Comparison of ENCODE assay signal across 2 cellular contexts in genomic region chr12:123923927-123924326, GRCh38.
TF ChIP-seq lines count a peak whose summit lies in the region.

No MANE protein-coding gene starts in this region.

TF ChIP-seq in IMR-90, 13 proteins besides CTCF, POLR2A, EP300 and RAD21:
- no peak for TF ChIP-seq SMC3 (IDR thresholded peaks at IDR 0.05; ENCODE audit: low read depth, low read length)
- TF ChIP-seq, protein P1, sequence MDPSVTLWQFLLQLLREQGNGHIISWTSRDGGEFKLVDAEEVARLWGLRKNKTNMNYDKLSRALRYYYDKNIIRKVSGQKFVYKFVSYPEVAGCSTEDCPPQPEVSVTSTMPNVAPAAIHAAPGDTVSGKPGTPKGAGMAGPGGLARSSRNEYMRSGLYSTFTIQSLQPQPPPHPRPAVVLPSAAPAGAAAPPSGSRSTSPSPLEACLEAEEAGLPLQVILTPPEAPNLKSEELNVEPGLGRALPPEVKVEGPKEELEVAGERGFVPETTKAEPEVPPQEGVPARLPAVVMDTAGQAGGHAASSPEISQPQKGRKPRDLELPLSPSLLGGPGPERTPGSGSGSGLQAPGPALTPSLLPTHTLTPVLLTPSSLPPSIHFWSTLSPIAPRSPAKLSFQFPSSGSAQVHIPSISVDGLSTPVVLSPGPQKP (IDR thresholded peaks at IDR 0.05; ENCODE audit: borderline replicate concordance, low read depth, low read length): no peak

TF ChIP-seq in K562, 482 proteins besides CTCF, POLR2A, EP300 and RAD21:
- peak; percentile 59; the same call in 1 of the 2 replicates for TF ChIP-seq SPI1 (IDR thresholded peaks at IDR 0.05; ENCODE audit: borderline replicate concordance, low read depth, low read length)
- TF ChIP-seq PCBP1 (IDR thresholded peaks at IDR 0.05; ENCODE audit: low read depth, low read length, poor library complexity, severe bottlenecking): no peak
